30 cellular contexts compared by ENCODE assay signal in the genomic region with DNA sequence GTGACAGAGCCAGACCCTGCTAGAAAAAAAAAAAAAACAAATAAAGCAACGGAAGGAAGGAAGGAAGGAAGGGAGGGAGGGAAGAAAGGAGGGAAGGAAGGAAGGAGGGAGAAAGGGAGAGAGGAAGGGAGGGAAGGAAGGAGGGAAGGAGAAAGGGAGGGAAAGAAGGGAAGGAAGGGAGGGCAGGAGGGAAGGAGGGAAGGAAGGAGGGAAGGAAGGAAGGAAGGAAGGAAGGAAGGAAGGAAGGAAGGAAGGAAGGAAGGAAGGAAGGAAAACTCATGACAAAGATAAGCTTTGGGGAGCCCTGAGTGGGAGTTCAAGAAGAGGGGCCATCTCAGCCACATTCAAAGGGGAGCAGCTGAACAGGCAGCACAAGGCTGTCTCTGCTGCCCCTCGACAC.
"Had no signal": no experiment of that assay in that cellular context is flagged by ENCODE, and none has a peak within 500 bp of the region (broad histone marks: within the 10 kb centered on the region; RNA-seq: fewer than 3 reads in every experiment).

No MANE protein-coding gene starts in this region.

- H3K27ac ChIP-seq: neural progenitor cell, parathyroid adenoma, psoas muscle, skin epidermis, spleen, suprapubic skin, testis, tibial artery, transverse colon, upper lobe of right lung, uterus had no signal

- H3K9me3 ChIP-seq: psoas muscle, spleen, suprapubic skin, testis, tibial artery, transverse colon, upper lobe of right lung, uterus had no signal

- H3K36me3 Mint-ChIP-seq: naive thymus-derived CD4-positive, alpha-beta T cell; natural killer cell; neural progenitor cell; stimulated activated memory B cell treated with anti-CD40 and anti-IgM and Interleukin-4, amounts not matched to agents 10 μg/mL and 1 μg/mL and 100 μg/mL, for 72 hours; type B pancreatic cell had no signal

- H3K36me3 ChIP-seq: neural progenitor cell, spleen, suprapubic skin, tibial artery, transverse colon, upper lobe of right lung, uterus had no signal

- H2AFZ ChIP-seq: neural progenitor cell, parathyroid adenoma had no signal

- H3K9ac ChIP-seq: neural progenitor cell, parathyroid adenoma had no signal

- H3K4me1 ChIP-seq: parathyroid adenoma, psoas muscle, spleen, suprapubic skin, testis, tibial artery, transverse colon, upper lobe of right lung, uterus had no signal

- H3K4me3 ChIP-seq: neural progenitor cell, psoas muscle, skin epidermis, smooth muscle cell, spleen, suprapubic skin, testis, tibial artery, transverse colon, upper lobe of right lung, uterus had no signal

- H3K27me3 ChIP-seq: neural progenitor cell, testis, tibial artery, transverse colon, upper lobe of right lung, uterus had no signal

- H3K27ac Mint-ChIP-seq: naive thymus-derived CD4-positive, alpha-beta T cell; natural killer cell; nephron; neural progenitor cell; progenitor cell of endocrine pancreas; stimulated activated memory B cell treated with anti-CD40 and anti-IgM and Interleukin-4, amounts not matched to agents 10 μg/mL and 1 μg/mL and 100 μg/mL, for 72 hours; stimulated activated naive CD8-positive, alpha-beta T cell treated with anti-CD3 and anti-CD28 coated beads, Interleukin-15, amount 100 ng/mL, for 72 hours had no signal

- H3K79me2 ChIP-seq: parathyroid adenoma had no signal

- H3K4me3 Mint-ChIP-seq: naive thymus-derived CD4-positive, alpha-beta T cell; natural killer cell; nephron; neural progenitor cell; stimulated activated memory B cell treated with anti-CD40 and anti-IgM and Interleukin-4, amounts not matched to agents 10 μg/mL and 1 μg/mL and 100 μg/mL, for 72 hours; stimulated activated naive CD8-positive, alpha-beta T cell treated with anti-CD3 and anti-CD28 coated beads, Interleukin-15, amount 100 ng/mL, for 72 hours; type B pancreatic cell had no signal

- H3K9me3 Mint-ChIP-seq: naive thymus-derived CD4-positive, alpha-beta T cell; natural killer cell; nephron; neural progenitor cell; stimulated activated memory B cell treated with anti-CD40 and anti-IgM and Interleukin-4, amounts not matched to agents 10 μg/mL and 1 μg/mL and 100 μg/mL, for 72 hours; stimulated activated naive CD8-positive, alpha-beta T cell treated with anti-CD3 and anti-CD28 coated beads, Interleukin-15, amount 100 ng/mL, for 72 hours; type B pancreatic cell had no signal

- DNase-seq: naive thymus-derived CD4-positive, alpha-beta T cell; natural killer cell; occipital lobe; posterior cingulate gyrus; psoas muscle; right cardiac atrium; spleen; stimulated activated CD4-positive, alpha-beta T cell treated with anti-CD3 and anti-CD28 coated beads, Interleukin-12 subunit alpha, Interleukin-12 subunit beta, amount 100 ng/mL, for 4 hours; stimulated activated CD4-positive, alpha-beta T cell treated with anti-CD3 and anti-CD28 coated beads, Interleukin-1b, Interleukin-23, amount 100 ng/mL, for 48 hours; stimulated activated CD4-positive, alpha-beta T cell treated with anti-CD3 and anti-CD28 coated beads, Interleukin-4, amount 100 ng/mL, for 1 hour; stimulated activated CD4-positive, alpha-beta T cell treated with anti-CD3 and anti-CD28 coated beads, Interleukin-4, amount 100 ng/mL, for 4 hours; stimulated activated CD8-positive, alpha-beta memory T cell treated with anti-CD3 and anti-CD28 coated beads, Interleukin-4, amount 100 ng/mL, for 48 hours; stimulated activated naive CD4-positive, alpha-beta T cell; stimulated activated naive CD8-positive, alpha-beta T cell treated with anti-CD3 and anti-CD28 coated beads, Interleukin-15, amount 100 ng/mL, for 72 hours; stimulated activated naive CD8-positive, alpha-beta T cell treated with anti-CD3 and anti-CD28 coated beads, Interleukin-15, Interleukin-2, amounts not matched to agents 100 U/mL and 50 U/mL, for 24 hours; substantia nigra; testis; tibial artery; transverse colon; upper lobe of right lung; uterus had no signal

- H3K4me2 ChIP-seq: neural progenitor cell, smooth muscle cell had no signal

- H3K27me3 Mint-ChIP-seq: stimulated activated memory B cell treated with anti-CD40 and anti-IgM and Interleukin-4, amounts not matched to agents 10 μg/mL and 1 μg/mL and 100 μg/mL, for 72 hours; stimulated activated naive CD8-positive, alpha-beta T cell treated with anti-CD3 and anti-CD28 coated beads, Interleukin-15, amount 100 ng/mL, for 72 hours had no signal

- H3K4me1 Mint-ChIP-seq: naive thymus-derived CD4-positive, alpha-beta T cell; natural killer cell; neural progenitor cell; stimulated activated memory B cell treated with anti-CD40 and anti-IgM and Interleukin-4, amounts not matched to agents 10 μg/mL and 1 μg/mL and 100 μg/mL, for 72 hours; stimulated activated naive CD8-positive, alpha-beta T cell treated with anti-CD3 and anti-CD28 coated beads, Interleukin-15, amount 100 ng/mL, for 72 hours had no signal
